ENCODE assay signal across 8 cellular contexts in genomic region chr16:50741225-50741807, GRCh38. TPM values are rescaled to one million over a fixed set of nuclear protein-coding genes. Genes with fewer than 3 reads are reported as not detected.
DNase-seq lines count a peak whose midpoint lies in the region; ATAC-seq, FAIRE-seq and TF ChIP-seq lines count a peak whose summit lies in the region.

No MANE protein-coding gene starts in this region.

- WGBS in HepG2 (ENCODE audit: low lambda C conversion rate), result 2% methylated on average over 21 of the region's 24 CpGs
- 6% methylated on average over 18 of the region's 24 CpGs; no CpG with 5 or more reads in 1 of the 2 donors for WGBS in transverse colon (ENCODE audit: low coverage in 1 of 2), 2 donors

- in situ Hi-C loops in astrocyte of the cerebellum (cut with HindIII; ENCODE audit: low sequenced_read_pairs), result no loop called here
- in situ Hi-C loops in HepG2 (cut with HindIII; ENCODE audit: extremely low pct_ligation_motif_present, low pct_unique_long_range_greater_than_20kb), result no loop called here
- in situ Hi-C loops in transverse colon (cut with MboI; ENCODE audit: low pct_ligation_motif_present in 1 of 4, low pct_unique_long_range_greater_than_20kb in 1 of 4, low sequenced_read_pairs in 3 of 4), result no loop called here

- TF ChIP-seq EP300 in HepG2 (IDR thresholded peaks at IDR 0.05; ENCODE audit: low read depth in 2 of 2, low read length in 2 of 2) (no peak; a peak in 1 of 4 replicates), HepG2 (CRISPR knock-in tag; IDR thresholded peaks at IDR 0.05; ENCODE audit: borderline replicate concordance) (no peak), transverse colon (IDR thresholded peaks at IDR 0.05; ENCODE audit: low read depth) (no peak)

- no peak for TF ChIP-seq POLR2A in HepG2 (IDR thresholded peaks at IDR 0.05; ENCODE audit: insufficient read depth in 1 of 2, low read depth in 2 of 2, low read length in 2 of 2)
- no peak for TF ChIP-seq POLR2A in transverse colon (IDR thresholded peaks at IDR 0.05)

- intact Hi-C loops in HepG2 (cut with micrococcal nuclease; ENCODE audit: unreplicated experiment), result loop anchor here (1.0 to 5.0 kb wide), 3 partner anchors 23 to 74 kb away; no protein-coding TSS in a partner anchor
- intact Hi-C loops in transverse colon (cut with DNase I; ENCODE audit: low total_unique reads), result no loop called here

- ATAC-seq in DND-41 (ENCODE audit: insufficient read depth, low read depth) (0 out of 3 replicates have a peak, but pooled peaks have one; percentile 0), HG02943 (IDR thresholded peaks at IDR 0.05; ENCODE audit: low read depth, unreplicated experiment) (peak; percentile 1), HepG2 (no peak), HG03432 (IDR thresholded peaks at IDR 0.05; ENCODE audit: unreplicated experiment) (no peak)

- H3K27ac ChIP-seq in DND-41 (ENCODE audit: low read length) (peak overlapping the region; percentile 47), HepG2 (ENCODE audit: extremely low read length, insufficient read depth, low read length) (no peak overlapping the region), transverse colon (peak overlapping the region; percentile 69 to 90 (median 76))

- H3K4me3 ChIP-seq in DND-41 (ENCODE audit: low read depth in 1 of 2, low read length in 2 of 2) (peak overlapping the region; percentile 3 to 57; a peak in 3 of 4 replicates), astrocyte of the cerebellum (ENCODE audit: low read depth, low read length) (peak overlapping the region; percentile 41), HepG2 (replicated peaks in 1 of 3; ENCODE audit: insufficient read depth in 1 of 3, low read depth in 2 of 3, low read length in 3 of 3) (peak overlapping the region; percentile 32 to 65 (median 49)), transverse colon (peak overlapping the region in 3 of 4 donors; percentile 31 to 79 (median 44))

- H3K79me2 ChIP-seq in DND-41 (ENCODE audit: insufficient read depth, low read length) (peaks cover 6% of the 10 kb centered on the region; the same call in 1 of the 2 replicates), HepG2 (ENCODE audit: insufficient read depth, low read length) (no peaks in the 10 kb centered on the region)

- TF ChIP-seq RAD21 in HepG2 (CRISPR knock-in tag; IDR thresholded peaks at IDR 0.05), result peak; percentile 54; the same call in 1 of the 2 replicates

- CTCF ChIA-PET in HepG2 (lab: Yijun Ruan, JAX; ENCODE audit: low intra/inter-chr PET ratio, low total read pairs), result no interaction called here

- peak; percentile 81 for FAIRE-seq in HepG2 (lab: Jason Lieb, UNC)

- H3K27me3 ChIP-seq in DND-41 (ENCODE audit: insufficient read depth, low read length, poor library complexity) (peaks cover 8% of the 10 kb centered on the region), HepG2 (ENCODE audit: control insufficient read depth in 1 of 2, insufficient read depth in 2 of 2, low read length in 2 of 2) (0 out of 5 replicates have a peak, but pooled peaks cover 0 to 5% of the 10 kb centered on the region in 2 experiments), transverse colon (no peaks in the 10 kb centered on the region)

- H4K20me1 ChIP-seq in DND-41 (ENCODE audit: insufficient read depth, low read length), result no peaks in the 10 kb centered on the region
- no peaks in the 10 kb centered on the region for H4K20me1 ChIP-seq in HepG2 (ENCODE audit: insufficient read depth, low read length)

- no TSS peak for BruUV-seq in HepG2 (replicated peaks; lab: Mats Ljungman, UMichigan)

- H3K9ac ChIP-seq in DND-41 (ENCODE audit: low read depth, low read length) (peak overlapping the region; percentile 39), HepG2 (ENCODE audit: insufficient read depth, low read depth, low read length) (peak overlapping the region; percentile 33; the same call in 1 of the 2 replicates)

- H3K9me3 ChIP-seq in DND-41 (ENCODE audit: insufficient read depth, low read length, severe bottlenecking) (no peaks in the 10 kb centered on the region), HepG2 (ENCODE audit: low read length) (no peaks in the 10 kb centered on the region), transverse colon (no peaks in the 10 kb centered on the region)

- peak overlapping the region; percentile 74 for H3K4me2 ChIP-seq in DND-41 (ENCODE audit: insufficient read depth, low read length)
- peak overlapping the region; percentile 88 for H3K4me2 ChIP-seq in HepG2 (ENCODE audit: low read depth, low read length)

- H3K36me3 ChIP-seq in DND-41 (ENCODE audit: insufficient read depth, low read length) (0 out of 2 replicates have a peak, but pooled peaks cover 4% of the 10 kb centered on the region), HepG2 (replicated peaks in 1 of 2; ENCODE audit: control insufficient read depth in 1 of 2, insufficient read depth in 2 of 2, low read length in 2 of 2) (no peaks in the 10 kb centered on the region), transverse colon (no peaks in the 10 kb centered on the region)

- no peak for DNase-seq in DND-41
- DNase-seq in astrocyte of the cerebellum (ENCODE audit: low read depth), result no peak
- DNase-seq in HepG2 (ENCODE audit: low spot score), result no peak
- peak; percentile 14 for DNase-seq in transverse colon
- DNase-seq in HCEC 1CT, result no peak
- no peak for DNase-seq in SIG-M5 treated with dmso at 0.1 percent for 504 hours (lab: John Stamatoyannopoulos, UW; ENCODE audit: unreplicated experiment)

- H3K4me1 ChIP-seq in DND-41 (ENCODE audit: insufficient read depth, low read length), result peaks cover 37% of the 10 kb centered on the region
- H3K4me1 ChIP-seq in HepG2 (ENCODE audit: insufficient read depth, low read length), result peaks cover 19% of the 10 kb centered on the region
- peaks cover 11 to 39% (median 19%) of the 10 kb centered on the region in 4 donors for H3K4me1 ChIP-seq in transverse colon

- no peak for TF ChIP-seq CTCF in DND-41 (IDR thresholded peaks at IDR 0.05; ENCODE audit: borderline replicate concordance, extremely low read depth, low read length, poor library complexity, severe bottlenecking)
- TF ChIP-seq CTCF in astrocyte of the cerebellum (IDR thresholded peaks at IDR 0.05; ENCODE audit: low read depth, low read length, missing control alignments), result no peak
- TF ChIP-seq CTCF in HepG2 (CRISPR knock-in tag; IDR thresholded peaks at IDR 0.05), result no peak
- no peak for TF ChIP-seq CTCF in transverse colon (IDR thresholded peaks at IDR 0.05)

- H2AFZ ChIP-seq in DND-41 (ENCODE audit: low read depth, low read length), result peak overlapping the region; percentile 69
- peak overlapping the region; percentile 28 for H2AFZ ChIP-seq in HepG2 (ENCODE audit: low read length)

- POLR2A ChIA-PET in HepG2 (lab: Yijun Ruan, JAX), result interaction anchor here (0.7 to 1.3 kb wide), 8 partner anchors 9 to 76 kb away, joined by 3 to 14 read pairs (median 4); no protein-coding TSS in a partner anchor

RNA-seq across cellular contexts. Expression of gene CYLD, which starts 0.6 kb away (rescaled TPM):
- 11.4 and 16.0 TPM in 2 replicates for total RNA-seq in HepG2 (2016; rRNA removed; fragmentation: Illumina TruSeq; extraction: Trizol)
- 2.6 and 3.0 TPM in 2 replicates for total RNA-seq in HepG2 (2016; cell fraction: cytosol; rRNA removed; fragmentation: Illumina TruSeq; extraction: Trizol; ENCODE audit: low read depth)
- 14.3 and 16.1 TPM in 2 replicates for total RNA-seq in HepG2 (2016; cell fraction: insoluble cytoplasmic fraction; rRNA removed; fragmentation: Illumina TruSeq; extraction: Trizol)
- 10.5 and 11.2 TPM in 2 replicates for total RNA-seq in HepG2 (2016; cell fraction: membrane; rRNA removed; fragmentation: Illumina TruSeq; extraction: Trizol)
- 12.3 and 12.6 TPM in 2 replicates for total RNA-seq in HepG2 (2016; cell fraction: nucleus; rRNA removed; fragmentation: Illumina TruSeq; extraction: Trizol)
- 6.0 and 6.1 TPM in 2 replicates for polyA plus RNA-seq in HepG2 (2011; rRNA removed)
- 3.1 and 4.8 TPM in 2 replicates for polyA plus RNA-seq in HepG2 (2011; cell fraction: cytosol; rRNA removed)
- polyA plus RNA-seq in HepG2 (2011; cell fraction: nucleus; rRNA removed), result 5.0 and 7.6 TPM in 2 replicates
- 6.2 and 8.4 TPM in 2 replicates for polyA plus RNA-seq in HepG2 (2012)
- 1.7 and 1.8 TPM in 2 replicates for polyA plus RNA-seq in HepG2 (2016; cell fraction: cytosol; fragmentation: Illumina TruSeq; extraction: Trizol; ENCODE audit: low read depth)
- polyA plus RNA-seq in HepG2 (2016; cell fraction: insoluble cytoplasmic fraction; fragmentation: Illumina TruSeq; extraction: Trizol; ENCODE audit: low read depth), result 9.7 and 10.4 TPM in 2 replicates
- 4.9 and 6.5 TPM in 2 replicates for polyA plus RNA-seq in HepG2 (2016; cell fraction: membrane; fragmentation: Illumina TruSeq; extraction: Trizol; ENCODE audit: low read depth)
- polyA plus RNA-seq in HepG2 (2016; cell fraction: nucleus; fragmentation: Illumina TruSeq; extraction: Trizol; ENCODE audit: insufficient read depth, low read depth), result 9.6 and 11.6 TPM in 2 replicates
- polyA minus RNA-seq in HepG2 (2011; rRNA and poly(A)+ RNA removed; ENCODE audit: low replicate concordance), result 5.0 and 11.2 TPM in 2 replicates
- polyA minus RNA-seq in HepG2 (2011; cell fraction: cytosol; rRNA and poly(A)+ RNA removed), result 5.4 and 7.9 TPM in 2 replicates
- 39.4 and 52.8 TPM in 2 replicates for polyA minus RNA-seq in HepG2 (2011; cell fraction: nucleus; rRNA and poly(A)+ RNA removed)
- 10 to 100 TPM in 3 of 4 donors, 1 to 10 TPM in 1; 5.2 to 56.5 (median 34.1) TPM for total RNA-seq in transverse colon

RNA-seq across cellular contexts. Expression of gene NOD2, which starts 47.9 kb away (rescaled TPM):
- total RNA-seq in HepG2 (2016; rRNA removed; fragmentation: Illumina TruSeq; extraction: Trizol), result 0.27 and 0.29 TPM in 2 replicates
- 0.18 and 0.20 TPM in 2 replicates for total RNA-seq in HepG2 (2016; cell fraction: cytosol; rRNA removed; fragmentation: Illumina TruSeq; extraction: Trizol; ENCODE audit: low read depth)
- 0.09 and 0.12 TPM in 2 replicates for total RNA-seq in HepG2 (2016; cell fraction: insoluble cytoplasmic fraction; rRNA removed; fragmentation: Illumina TruSeq; extraction: Trizol)
- 0.21 TPM in 1 of 2 replicates, not detected in the other for total RNA-seq in HepG2 (2016; cell fraction: membrane; rRNA removed; fragmentation: Illumina TruSeq; extraction: Trizol)
- total RNA-seq in HepG2 (2016; cell fraction: nucleus; rRNA removed; fragmentation: Illumina TruSeq; extraction: Trizol), result 0.22 and 0.38 TPM in 2 replicates
- polyA plus RNA-seq in HepG2 (2011; rRNA removed), result 0.76 and 0.81 TPM in 2 replicates
- polyA plus RNA-seq in HepG2 (2011; cell fraction: cytosol; rRNA removed), result 0.36 and 0.68 TPM in 2 replicates
- polyA plus RNA-seq in HepG2 (2011; cell fraction: nucleus; rRNA removed), result 1.9 and 2.3 TPM in 2 replicates
- 0.19 and 0.29 TPM in 2 replicates for polyA plus RNA-seq in HepG2 (2012)
- polyA plus RNA-seq in HepG2 (2016; cell fraction: cytosol; fragmentation: Illumina TruSeq; extraction: Trizol; ENCODE audit: low read depth), result 0.02 and 0.03 TPM in 2 replicates
- not detected in 2 replicates for polyA plus RNA-seq in HepG2 (2016; cell fraction: insoluble cytoplasmic fraction; fragmentation: Illumina TruSeq; extraction: Trizol; ENCODE audit: low read depth)
- not detected in 2 replicates for polyA plus RNA-seq in HepG2 (2016; cell fraction: membrane; fragmentation: Illumina TruSeq; extraction: Trizol; ENCODE audit: low read depth)
- polyA plus RNA-seq in HepG2 (2016; cell fraction: nucleus; fragmentation: Illumina TruSeq; extraction: Trizol; ENCODE audit: insufficient read depth, low read depth), result 0.17 and 0.37 TPM in 2 replicates
- polyA minus RNA-seq in HepG2 (2011; rRNA and poly(A)+ RNA removed; ENCODE audit: low replicate concordance), result 4.8 TPM in 1 of 2 replicates, not detected in the other
- 0.49 and 1.1 TPM in 2 replicates for polyA minus RNA-seq in HepG2 (2011; cell fraction: cytosol; rRNA and poly(A)+ RNA removed)
- 2.1 and 2.3 TPM in 2 replicates for polyA minus RNA-seq in HepG2 (2011; cell fraction: nucleus; rRNA and poly(A)+ RNA removed)
- 1 to 10 TPM in 2 of 4 donors, under 1 TPM in 1, not detected in 1; 0.41 to 2.6 (median 2.2) TPM for total RNA-seq in transverse colon

Comparison
In these comparisons a context has a peak if more than half of its experiments do, and no peak if none do; other contexts are left out.
1. ATAC-seq: peak in DND-41 (single experiment) and HG02943 (single experiment); none in HepG2 (single experiment) and HG03432 (single experiment).
2. Peak in every context shown above with its lines, with median percentiles within 50 percentile points of each other: H3K4me3 ChIP-seq.